9 cellular contexts compared by ENCODE assay signal in the genomic region with DNA sequence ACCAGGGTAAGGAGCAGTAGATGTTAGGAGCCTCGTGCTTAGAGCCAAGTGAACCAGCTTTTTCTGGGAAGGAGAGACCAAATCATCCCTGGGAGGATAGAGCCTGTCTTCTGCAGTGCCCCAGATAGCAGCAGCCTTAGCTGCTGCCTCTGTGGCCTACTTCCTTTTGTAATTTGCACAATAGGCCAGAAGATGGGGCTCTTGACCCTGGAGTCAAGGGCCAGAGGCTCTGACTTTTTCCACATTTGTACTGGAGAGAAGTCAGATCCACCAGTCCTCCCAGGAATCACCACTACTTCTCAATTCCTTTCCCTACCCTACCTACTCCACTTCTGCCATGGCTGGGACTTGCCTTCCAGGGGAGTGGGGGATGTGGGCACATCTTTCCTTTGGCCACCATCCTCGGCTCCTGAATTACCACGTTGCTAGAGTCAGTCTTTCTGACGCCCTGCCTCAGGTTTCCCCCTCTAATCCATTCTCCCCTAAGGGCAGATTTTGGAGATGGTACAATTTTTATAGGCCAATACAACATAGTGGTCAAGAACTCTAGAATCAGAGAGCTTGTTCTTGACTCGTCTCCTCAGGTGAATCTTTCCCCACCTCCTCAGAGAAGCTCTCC. TPM values are rescaled to one million over a fixed set of nuclear protein-coding genes. Genes with fewer than 3 reads are reported as not detected.
DNase-seq lines count a peak whose midpoint lies in the region; ATAC-seq, FAIRE-seq and TF ChIP-seq lines count a peak whose summit lies in the region.
"Had no signal": no experiment of that assay in that cellular context is flagged by ENCODE, and none has a peak within 500 bp of the region (broad histone marks: within the 10 kb centered on the region; RNA-seq: fewer than 3 reads in every experiment).

No MANE protein-coding gene starts in this region.

- no peaks in the 10 kb centered on the region for H3K27me3 ChIP-seq in GM12878 (replicated peaks in 1 of 2; ENCODE audit: control insufficient read depth in 2 of 2, insufficient read depth in 2 of 2, low read length in 1 of 2)

- no peak overlapping the region for H3K9ac ChIP-seq in GM12878 (ENCODE audit: control insufficient read depth, insufficient read depth, low read length)

- in situ Hi-C loops in GM12878 (cut with MboI), result loop anchor here (5.0 to 10.0 kb wide), 2 partner anchors 106 to 453 kb away; no protein-coding TSS in a partner anchor

- FAIRE-seq in GM12878 (lab: Jason Lieb, UNC), result peak; percentile 64
- FAIRE-seq: endometrium had no signal

- intact Hi-C loops in GM12878 (cut with micrococcal nuclease; ENCODE audit: unreplicated experiment), result loop anchor here (1.0 to 10.0 kb wide), 5 partner anchors 111 to 563 kb away; a partner anchor contains a TSS

- no peaks in the 10 kb centered on the region for H3K79me2 ChIP-seq in GM12878 (ENCODE audit: control insufficient read depth, insufficient read depth, low read length)

- H3K4me2 ChIP-seq in GM12878 (ENCODE audit: control insufficient read depth, insufficient read depth), result no peak overlapping the region

- POLR2A ChIA-PET in GM12878 (lab: Charles Lee), result no interaction called here

- peak; percentile 2 for DNase-seq in NK-92 treated with Interleukin-12 subunit alpha and Interleukin-12 subunit beta, amount 100 ng/mL, for 24 hours (lab: John Stamatoyannopoulos, UW)
- DNase-seq in NK-92 (lab: John Stamatoyannopoulos, UW; ENCODE audit: unreplicated experiment) (no peak), MV-4-11 (lab: John Stamatoyannopoulos, UW) (peak; percentile 57), SHP77 treated with DMSO at 0.1 percent for 48 hours (lab: John Stamatoyannopoulos, UW) (peak; percentile 66), GM12878 (ENCODE audit: low read depth, low spot score) (no peak), iPS-NIHi11 (ENCODE audit: low spot score) (peak; percentile 73)
- DNase-seq in stimulated activated CD4-positive, alpha-beta T cell treated with anti-CD3 and anti-CD28 coated beads, Interleukin-2, amount 100 ng/mL, for 48 hours, result peak; percentile 37 to 39

- no peaks in the 10 kb centered on the region for H3K36me3 ChIP-seq in GM12878 (ENCODE audit: control insufficient read depth in 2 of 2, insufficient read depth in 2 of 2, low read length in 1 of 2)

- RAD21 ChIA-PET in GM12878 (lab: Charles Lee; ENCODE audit: unreplicated experiment), result interaction anchor here (0.5 to 4.6 kb wide), 10 partner anchors 31 to 454 kb away, joined by 3 to 52 read pairs (median 4); no protein-coding TSS in a partner anchor

- H3K9me3 ChIP-seq in GM12878 (replicated peaks; ENCODE audit: control insufficient read depth, insufficient read depth, low read length), result no peaks in the 10 kb centered on the region

- H2AFZ ChIP-seq in GM12878 (ENCODE audit: control insufficient read depth, low read depth, low read length), result no peak overlapping the region

- no peak for TF ChIP-seq EP300 in GM12878 (IDR thresholded peaks at IDR 0.05; ENCODE audit: borderline replicate concordance in 1 of 2, control insufficient read depth in 1 of 2, low read depth in 2 of 2, low read length in 2 of 2)

- SMC1A ChIA-PET in GM12878 (lab: Charles Lee; ENCODE audit: uncharacterized antibody, unreplicated experiment), result interaction anchor here (0.7 to 3.7 kb wide), 7 partner anchors 25 to 454 kb away, joined by 3 to 57 read pairs (median 5); no protein-coding TSS in a partner anchor

- no peak overlapping the region for H3K4me3 ChIP-seq in GM12878

- peak; percentile 67 to 83 (median 71) for TF ChIP-seq CTCF in GM12878 (IDR thresholded peaks at IDR 0.05 in 2 of 3, conservative IDR thresholded peaks at IDR 0.05 in 1 of 3; ENCODE audit: control insufficient read depth in 2 of 3, extremely low read depth in 1 of 3, insufficient read depth in 1 of 3, low read depth in 3 of 3, low read length in 3 of 3)

- WGBS in GM12878 (ENCODE audit: insufficient coverage, insufficient replicate concordance, low lambda C conversion rate, missing lambda C conversion rate), result 80% methylated on average over 5 of the region's 5 CpGs

- H3K27ac ChIP-seq in GM12878 (ENCODE audit: control insufficient read depth, insufficient read depth), result no peak overlapping the region

- peaks cover 3% of the 10 kb centered on the region; the same call in 1 of the 2 replicates for H3K4me1 ChIP-seq in GM12878 (ENCODE audit: control insufficient read depth, insufficient read depth, low read length)

- no peaks in the 10 kb centered on the region for H4K20me1 ChIP-seq in GM12878 (ENCODE audit: control insufficient read depth, insufficient read depth)

- BruUV-seq in GM12878 (replicated peaks; lab: Mats Ljungman, UMichigan), result no TSS peak

- CTCF ChIA-PET in GM12878 (lab: Yijun Ruan, JAX), result interaction anchor here (0.5 to 14.2 kb wide), 38 partner anchors 9 to 556 kb away, joined by 3 to 183 read pairs (median 4); no protein-coding TSS in a partner anchor

- TF ChIP-seq POLR2A in GM12878 (IDR thresholded peaks at IDR 0.05; ENCODE audit: low read depth, low read length), result no peak

- peak; percentile 97 for TF ChIP-seq RAD21 in GM12878 (IDR thresholded peaks at IDR 0.05; ENCODE audit: insufficient read depth, low read depth, low read length)

- peak; percentile 36 for ATAC-seq in GM12878
- no peak for ATAC-seq in GM21825 (IDR thresholded peaks at IDR 0.05; ENCODE audit: unreplicated experiment)

TF ChIP-seq in GM12878, 131 proteins besides CTCF, POLR2A, EP300 and RAD21 (continues in another document):
- TF ChIP-seq, protein P1, sequence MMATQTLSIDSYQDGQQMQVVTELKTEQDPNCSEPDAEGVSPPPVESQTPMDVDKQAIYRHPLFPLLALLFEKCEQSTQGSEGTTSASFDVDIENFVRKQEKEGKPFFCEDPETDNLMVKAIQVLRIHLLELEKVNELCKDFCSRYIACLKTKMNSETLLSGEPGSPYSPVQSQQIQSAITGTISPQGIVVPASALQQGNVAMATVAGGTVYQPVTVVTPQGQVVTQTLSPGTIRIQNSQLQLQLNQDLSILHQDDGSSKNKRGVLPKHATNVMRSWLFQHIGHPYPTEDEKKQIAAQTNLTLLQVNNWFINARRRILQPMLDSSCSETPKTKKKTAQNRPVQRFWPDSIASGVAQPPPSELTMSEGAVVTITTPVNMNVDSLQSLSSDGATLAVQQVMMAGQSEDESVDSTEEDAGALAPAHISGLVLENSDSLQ (IDR thresholded peaks at IDR 0.05), result no peak
- TF ChIP-seq SREBF2 (IDR thresholded peaks at IDR 0.05; ENCODE audit: low read length), result no peak
- no peak for TF ChIP-seq MYC (IDR thresholded peaks at IDR 0.05; ENCODE audit: insufficient read depth, insufficient read length, insufficient replicate concordance, low read length, severe bottlenecking)

RNA-seq across cellular contexts. Expression of a gene that starts 3.3 kb away (rescaled TPM):
- 17.9 and 20.2 TPM in 2 replicates for total RNA-seq in GM12878 (2013; cell fraction: nucleolus; rRNA removed)
- 4.4 and 5.3 TPM in 2 replicates for total RNA-seq in GM12878 (2014; rRNA removed)
- 3.8 and 4.5 TPM in 2 replicates for total RNA-seq in GM12878 (2014; rRNA removed; fragmentation: Illumina TruSeq; extraction: Trizol)
- 7.7 and 10.7 TPM in 2 replicates for total RNA-seq in GM12878 (2021)
- 1.5 TPM for polyA plus RNA-seq in GM12878 (2011; ENCODE audit: low read depth)
- 2.7 and 2.9 TPM in 2 replicates for polyA plus RNA-seq in GM12878 (2011; rRNA removed)
- 2.2 and 2.9 TPM in 2 replicates for polyA plus RNA-seq in GM12878 (2011; cell fraction: cytosol; rRNA removed)
- 2.2 and 4.6 TPM in 2 replicates for polyA plus RNA-seq in GM12878 (2011; cell fraction: nucleus; rRNA removed)
- polyA plus RNA-seq in GM12878 (2012), result 1.8 and 3.2 TPM in 2 replicates
- polyA plus RNA-seq in GM12878 (2014; fragmentation: Illumina TruSeq; extraction: Trizol), result 4.1 and 6.3 TPM in 2 replicates
- 1 to 10 TPM; 1.4 to 2.0 TPM for polyA plus RNA-seq in GM12878 (2014; fragmentation: Nextera tagmentation; extraction: Ambion mirVana)
- polyA plus RNA-seq in GM12878 (2014; rRNA removed), result 5.6 and 6.3 TPM in 2 replicates
- 1 to 10 TPM; 2.7 to 3.4 TPM for polyA plus RNA-seq in GM12878 (2016; fragmentation: Nextera tagmentation; extraction: Ambion mirVana)
- polyA minus RNA-seq in GM12878 (2011; rRNA and poly(A)+ RNA removed), result 2.9 and 4.4 TPM in 2 replicates
- 0.52 and 0.94 TPM in 2 replicates for polyA minus RNA-seq in GM12878 (2011; cell fraction: cytosol; rRNA and poly(A)+ RNA removed)
- polyA minus RNA-seq in GM12878 (2011; cell fraction: nucleus; rRNA and poly(A)+ RNA removed), result 1.8 and 3.6 TPM in 2 replicates

RNA-seq across cellular contexts. Expression of a gene that starts 30.2 kb away (rescaled TPM):
- 77.3 and 94.1 TPM in 2 replicates for total RNA-seq in GM12878 (2013; cell fraction: nucleolus; rRNA removed)
- total RNA-seq in GM12878 (2014; rRNA removed) (34.6 and 37.2 TPM in 2 replicates), GM12878 (2014; rRNA removed; fragmentation: Illumina TruSeq; extraction: Trizol) (21.7 and 25.5 TPM in 2 replicates), GM12878 (2021) (31.5 and 40.4 TPM in 2 replicates)
- polyA plus RNA-seq in GM12878 (2011; ENCODE audit: low read depth), result 7.5 TPM
- polyA plus RNA-seq in GM12878 (2011; rRNA removed) (8.3 and 16.2 TPM in 2 replicates), GM12878 (2014; fragmentation: Illumina TruSeq; extraction: Trizol) (26.2 and 26.3 TPM in 2 replicates), GM12878 (2014; fragmentation: Nextera tagmentation; extraction: Ambion mirVana) (10 to 100 TPM in 1 of 2 experiments, 1 to 10 TPM in 1; 6.6 to 11.4 TPM), GM12878 (2014; rRNA removed) (18.6 and 28.0 TPM in 2 replicates), GM12878 (2016; fragmentation: Nextera tagmentation; extraction: Ambion mirVana) (10 to 100 TPM; 18.2 to 21.8 TPM)
- polyA plus RNA-seq in GM12878 (2011; cell fraction: cytosol; rRNA removed), result 17.2 and 19.6 TPM in 2 replicates
- polyA plus RNA-seq in GM12878 (2011; cell fraction: nucleus; rRNA removed), result 13.5 and 21.7 TPM in 2 replicates
- 11.7 and 13.3 TPM in 2 replicates for polyA plus RNA-seq in GM12878 (2012)
- 18.1 and 26.0 TPM in 2 replicates for polyA minus RNA-seq in GM12878 (2011; rRNA and poly(A)+ RNA removed)
- 3.6 and 5.0 TPM in 2 replicates for polyA minus RNA-seq in GM12878 (2011; cell fraction: cytosol; rRNA and poly(A)+ RNA removed)
- 15.0 and 28.4 TPM in 2 replicates for polyA minus RNA-seq in GM12878 (2011; cell fraction: nucleus; rRNA and poly(A)+ RNA removed)

Comparison
In these comparisons a context has a peak if more than half of its experiments do, and no peak if none do; other contexts are left out.
1. DNase-seq: peak in NK-92 treated with Interleukin-12 subunit alpha and Interleukin-12 subunit beta, amount 100 ng/mL, for 24 hours (single experiment), MV-4-11 (single experiment), SHP77 treated with DMSO at 0.1 percent for 48 hours (single experiment), iPS-NIHi11 (single experiment) and stimulated activated CD4-positive, alpha-beta T cell treated with anti-CD3 and anti-CD28 coated beads, Interleukin-2, amount 100 ng/mL, for 48 hours (2 of 2); none in NK-92 (single experiment) and GM12878 (single experiment).